ENCODE assay signal across 8 cellular contexts in the genomic region with DNA sequence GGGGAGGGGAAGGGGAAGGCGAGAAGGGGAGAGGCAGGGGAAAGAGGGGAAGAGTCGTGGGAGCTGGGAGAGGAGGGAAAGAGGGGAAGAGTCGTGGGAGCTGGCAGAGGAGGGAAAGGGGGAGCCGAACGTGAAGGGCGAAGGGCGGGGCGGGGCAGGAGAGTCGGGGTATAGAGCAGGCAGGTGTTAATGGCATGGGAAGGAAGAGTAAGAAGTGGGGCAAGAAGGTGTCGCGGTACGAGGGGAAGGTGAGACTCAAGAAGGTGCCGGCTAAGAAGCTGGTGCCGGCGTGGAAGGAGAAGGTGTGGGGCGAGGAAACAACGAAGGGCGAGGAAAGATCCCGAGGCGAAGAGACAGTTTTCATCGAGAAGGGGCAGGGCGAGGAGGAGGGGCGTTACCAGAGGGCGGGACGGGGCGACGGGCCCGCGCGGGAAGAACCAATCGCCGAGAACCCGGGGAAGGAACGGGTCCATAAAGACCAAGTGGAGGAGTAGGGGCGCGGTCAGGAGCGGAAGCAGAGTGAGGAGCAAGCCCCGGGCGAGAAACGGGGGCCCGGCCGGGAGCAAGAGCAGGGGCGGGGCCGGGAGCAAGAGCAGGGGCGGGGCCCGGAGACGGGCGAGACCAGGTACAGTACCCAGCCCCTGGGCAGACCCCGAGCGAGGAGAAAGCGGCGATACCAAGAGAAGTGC. TPM values are rescaled to one million over a fixed set of nuclear protein-coding genes. Genes with fewer than 3 reads are reported as not detected.
DNase-seq lines count a peak whose midpoint lies in the region; ATAC-seq and TF ChIP-seq lines count a peak whose summit lies in the region.

No MANE protein-coding gene starts in this region.

- H3K9ac ChIP-seq in endocrine pancreas (ENCODE audit: control insufficient read depth, insufficient read depth, low read length): peak overlapping the region; percentile 51

- peaks cover 15% of the 10 kb centered on the region for H3K36me3 Mint-ChIP-seq in Caco-2 (ENCODE audit: insufficient read depth, unreplicated experiment)
- no peaks in the 10 kb centered on the region for H3K36me3 Mint-ChIP-seq in activated CD8-positive, alpha-beta memory T cell treated with anti-CD3 and anti-CD28 coated beads, Interleukin-2, amount 10 ng/mL, durations not matched to agents 7 days and 5 days

- no peak for TF ChIP-seq CTCF in Caco-2 (IDR thresholded peaks at IDR 0.05; ENCODE audit: insufficient read depth in 1 of 2, low read depth in 1 of 2, low read length in 1 of 2, severe bottlenecking in 1 of 2, unreplicated experiment in 1 of 2)

- no peaks in the 10 kb centered on the region for H3K9me3 Mint-ChIP-seq in Caco-2 (ENCODE audit: unreplicated experiment)
- H3K9me3 Mint-ChIP-seq in activated CD8-positive, alpha-beta memory T cell treated with anti-CD3 and anti-CD28 coated beads, Interleukin-2, amount 10 ng/mL, durations not matched to agents 7 days and 5 days (ENCODE audit: low read depth): no peaks in the 10 kb centered on the region

- peak overlapping the region; percentile 73 for H3K27ac Mint-ChIP-seq in Caco-2 (ENCODE audit: unreplicated experiment)
- peak overlapping the region; percentile 99 for H3K27ac Mint-ChIP-seq in activated CD8-positive, alpha-beta memory T cell treated with anti-CD3 and anti-CD28 coated beads, Interleukin-2, amount 10 ng/mL, durations not matched to agents 7 days and 5 days

- H3K9me3 ChIP-seq in Caco-2 (no peaks in the 10 kb centered on the region), endocrine pancreas (ENCODE audit: control insufficient read depth, low read length) (no peaks in the 10 kb centered on the region)

- POLR2A ChIA-PET in Caco-2 (lab: Charles Lee): interaction anchor here (0.6 to 2.1 kb wide), 5 partner anchors 19 to 90 kb away, joined by 3 to 7 read pairs (median 7); partner anchors contain the start of genes PSMD8 and SPINT2

- DNase-seq in Caco-2 (peak; percentile 98 to 99), HUDEP-2 (lab: John Stamatoyannopoulos, UW; ENCODE audit: unreplicated experiment in 76 of 76) (peak; percentile 75 to 100 (median 98)), NOMO-1 treated with DMSO at 0.1 percent for 48 hours (lab: John Stamatoyannopoulos, UW; ENCODE audit: unreplicated experiment) (peak; percentile 98), mesenteric fat pad (ENCODE audit: low spot score) (peak; percentile 97)
- peak; percentile 98 for DNase-seq in activated CD8-positive, alpha-beta memory T cell treated with anti-CD3 and anti-CD28 coated beads, Interleukin-2, amount 10 ng/mL, durations not matched to agents 7 days and 5 days
- DNase-seq in stimulated activated CD8-positive, alpha-beta memory T cell treated with anti-CD3 and anti-CD28 coated beads, Interleukin-12 subunit alpha, Interleukin-12 subunit beta, amount 100 ng/mL, for 4 hours (ENCODE audit: low read depth): peak; percentile 85

- CTCF ChIA-PET in Caco-2 (lab: Charles Lee): interaction anchor here (0.5 to 1.5 kb wide), 10 partner anchors 17 to 259 kb away, joined by 3 to 10 read pairs (median 6); partner anchors contain the start of genes FAM98C, KCNK6, PSMD8 and SPINT2
- CTCF ChIA-PET in activated CD8-positive, alpha-beta memory T cell treated with anti-CD3 and anti-CD28 coated beads, Interleukin-2, amount 10 ng/mL, durations not matched to agents 7 days and 5 days (lab: Charles Lee): interaction anchor here (0.6 to 6.2 kb wide), 21 partner anchors 16 to 597 kb away, joined by 3 to 70 read pairs (median 5); partner anchors contain the start of genes EIF3K, FAM98C, KCNK6 and PSMD8

- no TSS peak for BruUV-seq in Caco-2 (replicated peaks; lab: Mats Ljungman, UMichigan)

- intact Hi-C loops in Caco-2 (cut with micrococcal nuclease; ENCODE audit: unreplicated experiment): loop anchor here (1.0 to 2.0 kb wide), 9 partner anchors 20 to 438 kb away; partner anchors contain the start of genes PSMD8, SIPA1L3, SPINT2 and WDR87

- H3K27me3 ChIP-seq in Caco-2 (replicated peaks; ENCODE audit: control insufficient read depth, insufficient read depth, low read length): no peaks in the 10 kb centered on the region
- no peaks in the 10 kb centered on the region for H3K27me3 ChIP-seq in endocrine pancreas (ENCODE audit: control insufficient read depth, insufficient read depth, low read length)

- H3K4me1 ChIP-seq in Caco-2 (peaks cover 21% of the 10 kb centered on the region), endocrine pancreas (ENCODE audit: control insufficient read depth, insufficient read depth, low read length) (no peaks in the 10 kb centered on the region)

- H3K4me3 ChIP-seq in Caco-2 (ENCODE audit: low read depth, low read length): peak overlapping the region; percentile 93
- no peak overlapping the region for H3K4me3 ChIP-seq in endocrine pancreas (ENCODE audit: control insufficient read depth, insufficient read depth, low read length)

- peak overlapping the region; percentile 93 for H3K4me3 Mint-ChIP-seq in Caco-2 (ENCODE audit: unreplicated experiment)
- H3K4me3 Mint-ChIP-seq in activated CD8-positive, alpha-beta memory T cell treated with anti-CD3 and anti-CD28 coated beads, Interleukin-2, amount 10 ng/mL, durations not matched to agents 7 days and 5 days: peak overlapping the region; percentile 86

- H3K36me3 ChIP-seq in Caco-2 (ENCODE audit: control insufficient read depth, insufficient read depth, low read length) (no peaks in the 10 kb centered on the region), endocrine pancreas (ENCODE audit: control insufficient read depth, insufficient read depth, low read length) (no peaks in the 10 kb centered on the region)

- ATAC-seq in GM21381 (IDR thresholded peaks at IDR 0.05; ENCODE audit: unreplicated experiment): peak; percentile 71
- peak; percentile 80 for ATAC-seq in activated CD8-positive, alpha-beta memory T cell treated with anti-CD3 and anti-CD28 coated beads, Interleukin-2, amount 10 ng/mL, durations not matched to agents 7 days and 5 days

- H3K27me3 Mint-ChIP-seq in Caco-2 (ENCODE audit: insufficient read depth, unreplicated experiment): no peaks in the 10 kb centered on the region
- H3K27me3 Mint-ChIP-seq in activated CD8-positive, alpha-beta memory T cell treated with anti-CD3 and anti-CD28 coated beads, Interleukin-2, amount 10 ng/mL, durations not matched to agents 7 days and 5 days: no peaks in the 10 kb centered on the region

- peaks cover 7% of the 10 kb centered on the region for H3K4me1 Mint-ChIP-seq in Caco-2 (ENCODE audit: low read depth, unreplicated experiment)
- H3K4me1 Mint-ChIP-seq in activated CD8-positive, alpha-beta memory T cell treated with anti-CD3 and anti-CD28 coated beads, Interleukin-2, amount 10 ng/mL, durations not matched to agents 7 days and 5 days: peaks cover 12% of the 10 kb centered on the region

RNA-seq across cellular contexts. Expression of gene CATSPERG, which starts 0.5 kb away (rescaled TPM):
- 12.4 and 14.0 TPM in 2 replicates for total RNA-seq in Caco-2 (2022)
- total RNA-seq in activated CD8-positive, alpha-beta memory T cell treated with anti-CD3 and anti-CD28 coated beads, Interleukin-2, amount 10 ng/mL, durations not matched to agents 7 days and 5 days: 1 to 10 TPM; 4.3 to 7.3 TPM
- 3.2 TPM for total RNA-seq in mesenteric fat pad

RNA-seq across cellular contexts. Expression of gene KCNK6, which starts 16.4 kb away (rescaled TPM):
- total RNA-seq in Caco-2 (2022) (6.1 and 7.8 TPM in 2 replicates), mesenteric fat pad (14.3 TPM)
- 10 to 100 TPM; 10.8 to 13.5 TPM for total RNA-seq in activated CD8-positive, alpha-beta memory T cell treated with anti-CD3 and anti-CD28 coated beads, Interleukin-2, amount 10 ng/mL, durations not matched to agents 7 days and 5 days

RNA-seq across cellular contexts. Expression of gene YIF1B, which starts 20.3 kb away (rescaled TPM):
- total RNA-seq in Caco-2 (2022) (61.7 and 66.7 TPM in 2 replicates), mesenteric fat pad (36.5 TPM)
- 10 to 100 TPM; 69.7 to 76.7 TPM for total RNA-seq in activated CD8-positive, alpha-beta memory T cell treated with anti-CD3 and anti-CD28 coated beads, Interleukin-2, amount 10 ng/mL, durations not matched to agents 7 days and 5 days

RNA-seq across cellular contexts. Expression of gene C19orf33, which starts 32.0 kb away (rescaled TPM):
- total RNA-seq in Caco-2 (2022) (12.7 and 18.6 TPM in 2 replicates), mesenteric fat pad (2.2 TPM)
- total RNA-seq in activated CD8-positive, alpha-beta memory T cell treated with anti-CD3 and anti-CD28 coated beads, Interleukin-2, amount 10 ng/mL, durations not matched to agents 7 days and 5 days: not detected

RNA-seq across cellular contexts. Expression of gene PSMD8, which starts 38.3 kb away (rescaled TPM):
- total RNA-seq in Caco-2 (2022): 264 and 274 TPM in 2 replicates
- total RNA-seq in activated CD8-positive, alpha-beta memory T cell treated with anti-CD3 and anti-CD28 coated beads, Interleukin-2, amount 10 ng/mL, durations not matched to agents 7 days and 5 days: 100 to 1,000 TPM; 164 to 204 TPM
- total RNA-seq in mesenteric fat pad: 288 TPM
